Comparison of ENCODE assay signal across 1 cellular context in the genomic region with DNA sequence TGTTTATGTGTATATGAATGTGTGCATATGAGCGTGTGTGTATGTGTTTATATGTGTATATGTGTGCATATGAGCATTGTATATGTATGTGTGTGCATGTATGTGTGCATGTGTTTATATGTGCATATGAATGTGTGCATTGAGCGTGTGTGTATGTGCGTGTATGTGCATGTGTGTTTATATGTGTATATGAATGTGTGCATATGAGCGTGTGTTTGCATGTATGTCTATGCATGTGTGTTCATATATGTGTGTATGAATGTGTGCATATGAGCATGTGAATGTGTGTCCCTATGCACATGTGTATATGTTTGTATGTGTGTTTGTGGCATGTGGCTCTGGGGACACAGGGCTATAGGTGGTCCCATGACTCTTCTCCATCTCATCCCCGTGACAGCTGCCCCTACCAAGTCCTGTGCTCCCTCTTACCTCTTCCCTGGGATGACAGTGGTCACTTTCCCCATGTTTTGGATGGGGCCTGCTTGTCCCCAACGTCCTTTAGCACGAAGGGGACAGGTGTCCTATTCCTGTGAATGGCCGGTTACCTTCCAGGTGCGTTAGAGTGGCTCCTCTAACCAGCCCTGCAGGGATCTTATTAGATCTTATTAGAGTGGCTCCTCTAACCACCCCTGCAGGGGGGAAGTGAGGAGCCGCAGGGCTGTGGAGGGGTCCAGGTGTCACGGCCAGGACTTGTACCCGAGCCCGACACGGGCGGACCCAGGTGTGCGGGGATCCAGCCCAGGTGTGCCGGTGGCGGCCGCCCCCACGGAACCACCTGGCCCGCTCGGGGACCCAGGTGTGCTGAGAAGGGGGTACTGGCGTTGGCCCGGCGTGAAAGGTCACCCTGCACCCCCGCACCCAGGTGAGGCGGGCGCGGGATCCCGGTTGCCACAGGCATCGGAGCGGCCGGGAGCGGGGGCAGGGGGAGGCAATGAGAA.
TF ChIP-seq lines count a peak whose summit lies in the region.

No MANE protein-coding gene starts in this region.

TF ChIP-seq in GM23338, 12 proteins besides CTCF, POLR2A, EP300 and RAD21 (continued from another document):
- TF ChIP-seq ZNF462 (CRISPR knock-in tag; IDR thresholded peaks at IDR 0.05) (no peak), JUNB (IDR thresholded peaks at IDR 0.05; ENCODE audit: unreplicated experiment) (no peak), ZNF114 (CRISPR knock-in tag; IDR thresholded peaks at IDR 0.05) (no peak), POLR2AphosphoS5 (IDR thresholded peaks at IDR 0.05; ENCODE audit: low read depth) (no peak), ZNF331 (CRISPR knock-in tag; IDR thresholded peaks at IDR 0.05; ENCODE audit: low read depth) (no peak), NANOG (IDR thresholded peaks at IDR 0.05; ENCODE audit: borderline replicate concordance) (no peak)
- TF ChIP-seq, protein P1, sequence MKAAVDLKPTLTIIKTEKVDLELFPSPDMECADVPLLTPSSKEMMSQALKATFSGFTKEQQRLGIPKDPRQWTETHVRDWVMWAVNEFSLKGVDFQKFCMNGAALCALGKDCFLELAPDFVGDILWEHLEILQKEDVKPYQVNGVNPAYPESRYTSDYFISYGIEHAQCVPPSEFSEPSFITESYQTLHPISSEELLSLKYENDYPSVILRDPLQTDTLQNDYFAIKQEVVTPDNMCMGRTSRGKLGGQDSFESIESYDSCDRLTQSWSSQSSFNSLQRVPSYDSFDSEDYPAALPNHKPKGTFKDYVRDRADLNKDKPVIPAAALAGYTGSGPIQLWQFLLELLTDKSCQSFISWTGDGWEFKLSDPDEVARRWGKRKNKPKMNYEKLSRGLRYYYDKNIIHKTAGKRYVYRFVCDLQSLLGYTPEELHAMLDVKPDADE (IDR thresholded peaks at IDR 0.05) = no peak
- TF ChIP-seq, protein P2, sequence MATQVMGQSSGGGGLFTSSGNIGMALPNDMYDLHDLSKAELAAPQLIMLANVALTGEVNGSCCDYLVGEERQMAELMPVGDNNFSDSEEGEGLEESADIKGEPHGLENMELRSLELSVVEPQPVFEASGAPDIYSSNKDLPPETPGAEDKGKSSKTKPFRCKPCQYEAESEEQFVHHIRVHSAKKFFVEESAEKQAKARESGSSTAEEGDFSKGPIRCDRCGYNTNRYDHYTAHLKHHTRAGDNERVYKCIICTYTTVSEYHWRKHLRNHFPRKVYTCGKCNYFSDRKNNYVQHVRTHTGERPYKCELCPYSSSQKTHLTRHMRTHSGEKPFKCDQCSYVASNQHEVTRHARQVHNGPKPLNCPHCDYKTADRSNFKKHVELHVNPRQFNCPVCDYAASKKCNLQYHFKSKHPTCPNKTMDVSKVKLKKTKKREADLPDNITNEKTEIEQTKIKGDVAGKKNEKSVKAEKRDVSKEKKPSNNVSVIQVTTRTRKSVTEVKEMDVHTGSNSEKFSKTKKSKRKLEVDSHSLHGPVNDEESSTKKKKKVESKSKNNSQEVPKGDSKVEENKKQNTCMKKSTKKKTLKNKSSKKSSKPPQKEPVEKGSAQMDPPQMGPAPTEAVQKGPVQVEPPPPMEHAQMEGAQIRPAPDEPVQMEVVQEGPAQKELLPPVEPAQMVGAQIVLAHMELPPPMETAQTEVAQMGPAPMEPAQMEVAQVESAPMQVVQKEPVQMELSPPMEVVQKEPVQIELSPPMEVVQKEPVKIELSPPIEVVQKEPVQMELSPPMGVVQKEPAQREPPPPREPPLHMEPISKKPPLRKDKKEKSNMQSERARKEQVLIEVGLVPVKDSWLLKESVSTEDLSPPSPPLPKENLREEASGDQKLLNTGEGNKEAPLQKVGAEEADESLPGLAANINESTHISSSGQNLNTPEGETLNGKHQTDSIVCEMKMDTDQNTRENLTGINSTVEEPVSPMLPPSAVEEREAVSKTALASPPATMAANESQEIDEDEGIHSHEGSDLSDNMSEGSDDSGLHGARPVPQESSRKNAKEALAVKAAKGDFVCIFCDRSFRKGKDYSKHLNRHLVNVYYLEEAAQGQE (IDR thresholded peaks at IDR 0.05; ENCODE audit: unreplicated experiment) = no peak
